15 cellular contexts compared by ENCODE assay signal in genomic region chr15:51768018-51768417, GRCh38. TPM values are rescaled to one million over a fixed set of nuclear protein-coding genes. Genes with fewer than 3 reads are reported as not detected.
A peak's percentile ranks its signal among the peaks of the same experiment; 100 is the strongest.
DNase-seq lines count a peak whose midpoint lies in the region; ATAC-seq and TF ChIP-seq lines count a peak whose summit lies in the region.
"Had no signal": no experiment of that assay in that cellular context is flagged by ENCODE, and none has a peak within 500 bp of the region (broad histone marks: within the 10 kb centered on the region; RNA-seq: fewer than 3 reads in every experiment).

No MANE protein-coding gene starts in this region.

- H3K27ac Mint-ChIP-seq in dendritic cell treated with granulocyte-macrophage colony-stimulating factor and Interleukin-4, amounts not matched to agents 40 ng/mL and 50 ng/mL, for 4 days, result peak overlapping the region; percentile 47

- 66% methylated on average over 9 of the region's 9 CpGs for WGBS in thymus

- no peaks in the 10 kb centered on the region for H3K27me3 ChIP-seq in thymus (ENCODE audit: control insufficient read depth, insufficient read depth)
- no peaks in the 10 kb centered on the region for H3K27me3 ChIP-seq in breast epithelium
- no peaks in the 10 kb centered on the region for H3K27me3 ChIP-seq in foreskin keratinocyte

- intact Hi-C loops in Right ventricle myocardium superior (cut with DNase I) (no loop called here), cardiac septum (cut with DNase I) (no loop called here), breast epithelium (cut with DNase I; ENCODE audit: low total_unique reads) (no loop called here)
- intact Hi-C loops in dendritic cell treated with granulocyte-macrophage colony-stimulating factor and Interleukin-4, amounts not matched to agents 40 ng/mL and 50 ng/mL, for 4 days (cut with micrococcal nuclease), result no loop called here

- no peaks in the 10 kb centered on the region for H3K27me3 Mint-ChIP-seq in dendritic cell treated with granulocyte-macrophage colony-stimulating factor and Interleukin-4, amounts not matched to agents 40 ng/mL and 50 ng/mL, for 4 days

- peaks cover 16% of the 10 kb centered on the region for H3K9me3 Mint-ChIP-seq in dendritic cell treated with granulocyte-macrophage colony-stimulating factor and Interleukin-4, amounts not matched to agents 40 ng/mL and 50 ng/mL, for 4 days

- H3K4me1 Mint-ChIP-seq in dendritic cell treated with granulocyte-macrophage colony-stimulating factor and Interleukin-4, amounts not matched to agents 40 ng/mL and 50 ng/mL, for 4 days (ENCODE audit: low read depth), result peaks cover 52% of the 10 kb centered on the region

- H3K4me1 ChIP-seq in thymus (ENCODE audit: control insufficient read depth, insufficient read depth, low read length) (no peaks in the 10 kb centered on the region), breast epithelium (no peaks in the 10 kb centered on the region), foreskin keratinocyte (no peaks in the 10 kb centered on the region)
- H3K4me1 ChIP-seq: prostate gland had no signal

- H3K36me3 Mint-ChIP-seq in dendritic cell treated with granulocyte-macrophage colony-stimulating factor and Interleukin-4, amounts not matched to agents 40 ng/mL and 50 ng/mL, for 4 days (ENCODE audit: low read depth), result peaks cover 40% of the 10 kb centered on the region

- no peaks in the 10 kb centered on the region for H3K9me3 ChIP-seq in thymus (ENCODE audit: control insufficient read depth)
- no peaks in the 10 kb centered on the region for H3K9me3 ChIP-seq in breast epithelium
- H3K9me3 ChIP-seq: prostate gland had no signal

- H3K36me3 ChIP-seq in thymus (ENCODE audit: control insufficient read depth, insufficient read depth) (peaks cover 7% of the 10 kb centered on the region), breast epithelium (no peaks in the 10 kb centered on the region)
- H3K36me3 ChIP-seq: prostate gland had no signal

- no peak for ATAC-seq in Right ventricle myocardium superior (ENCODE audit: poor library complexity)
- ATAC-seq in foreskin keratinocyte, result no peak
- no peak for ATAC-seq in HG02798 (IDR thresholded peaks at IDR 0.05; ENCODE audit: poor library complexity, unreplicated experiment)

- TF ChIP-seq CTCF in breast epithelium (IDR thresholded peaks at IDR 0.05) (no peak), foreskin keratinocyte (conservative IDR thresholded peaks at IDR 0.05) (no peak)

- H3K4me3 ChIP-seq in thymus (ENCODE audit: low read length) (no peak overlapping the region), breast epithelium (no peak overlapping the region)
- H3K4me3 ChIP-seq: prostate gland had no signal

- H3K27ac ChIP-seq in thymus (ENCODE audit: low read depth) (peak overlapping the region; percentile 74), breast epithelium (no peak overlapping the region), foreskin keratinocyte (no peak overlapping the region)
- H3K27ac ChIP-seq: prostate gland had no signal

- no peak for TF ChIP-seq POLR2A in breast epithelium (IDR thresholded peaks at IDR 0.05)

- no peak overlapping the region for H3K4me3 Mint-ChIP-seq in dendritic cell treated with granulocyte-macrophage colony-stimulating factor and Interleukin-4, amounts not matched to agents 40 ng/mL and 50 ng/mL, for 4 days

- DNase-seq in Right ventricle myocardium superior (peak; percentile 44), cardiac septum (ENCODE audit: low spot score) (no peak), SKM-1 (lab: John Stamatoyannopoulos, UW; ENCODE audit: unreplicated experiment) (peak; percentile 80), breast epithelium (ENCODE audit: low spot score in 2 of 2) (no peak), foreskin keratinocyte (no peak)
- DNase-seq: activated effector memory CD4-positive, alpha-beta T cell treated with anti-CD3 and anti-CD28 coated beads, Interleukin-2, amount 50 U/mL, for 16 hours; caudate nucleus; EL; NCI-H1436; NCI-H748 treated with DMSO at 0.1 percent for 48 hours; stimulated activated CD8-positive, alpha-beta memory T cell treated with anti-CD3 and anti-CD28 coated beads, Interleukin-4, amount 100 ng/mL, for 48 hours had no signal

RNA-seq across cellular contexts. Expression of gene TMOD2, which starts 16.6 kb away (rescaled TPM):
- 7.3 TPM for total RNA-seq in Right ventricle myocardium superior
- total RNA-seq in cardiac septum, result 8.3 TPM
- polyA plus RNA-seq in thymus, result 4.8 TPM
- 10 to 100 TPM in 2 of 3 donors, 1 to 10 TPM in 1; 8.6 to 16.8 (median 11.5) TPM for total RNA-seq in breast epithelium
- total RNA-seq in foreskin keratinocyte, result 8.6 and 9.7 TPM in 2 replicates
- 1.6 and 1.7 TPM in 2 replicates for polyA plus RNA-seq in foreskin keratinocyte

RNA-seq across cellular contexts. Expression of gene LYSMD2, which starts 30.6 kb away (rescaled TPM):
- total RNA-seq in Right ventricle myocardium superior (4.3 TPM), cardiac septum (6.9 TPM), breast epithelium (10 to 100 TPM in 2 of 3 donors, 1 to 10 TPM in 1; 5.0 to 18.7 (median 15.8) TPM), foreskin keratinocyte (6.8 and 7.5 TPM in 2 replicates)
- polyA plus RNA-seq in thymus (30.1 TPM), foreskin keratinocyte (5.9 and 8.8 TPM in 2 replicates)

Comparison
In these comparisons a context has a peak if more than half of its experiments do, and no peak if none do; other contexts are left out.
1. DNase-seq: peak in Right ventricle myocardium superior (single experiment) and SKM-1 (single experiment); none in cardiac septum (single experiment), breast epithelium (0 of 2) and foreskin keratinocyte (0 of 2).